9 cellular contexts compared by ENCODE assay signal in genomic region chr7:47720141-47720906, GRCh38.
DNase-seq lines count a peak whose midpoint lies in the region; ATAC-seq and TF ChIP-seq lines count a peak whose summit lies in the region.
"Had no signal": no experiment of that assay in that cellular context is flagged by ENCODE, and none has a peak within 500 bp of the region (broad histone marks: within the 10 kb centered on the region; RNA-seq: fewer than 3 reads in every experiment).

No MANE protein-coding gene starts in this region.

- DNase-seq in AG20443 (ENCODE audit: low spot score) = peak; percentile 54
- peak; percentile 63 for DNase-seq in MM.1S
- DNase-seq in iris pigment epithelial cell (ENCODE audit: low read depth) = peak; percentile 86
- no peak for DNase-seq in H4 (ENCODE audit: low spot score)
- DNase-seq in CD4-positive, alpha-beta T cell = no peak
- DNase-seq in T-helper 1 cell = no peak
- DNase-seq: NCI-H526 had no signal

- no peaks in the 10 kb centered on the region for H3K9me3 Mint-ChIP-seq in CD4-positive, alpha-beta T cell

- 0 out of 2 replicates have a peak overlapping the region, but pooled peaks have one; percentile 12 for H3K4me2 ChIP-seq in MM.1S (ENCODE audit: low read depth, low read length)

- no peak overlapping the region for H3K4me3 ChIP-seq in MM.1S (ENCODE audit: low read length)

- no peak overlapping the region for H3K27ac Mint-ChIP-seq in CD4-positive, alpha-beta T cell

- POLR2A ChIA-PET in CD4-positive, alpha-beta T cell (lab: Charles Lee) = no interaction called here

- no peaks in the 10 kb centered on the region for H3K27me3 Mint-ChIP-seq in CD4-positive, alpha-beta T cell

- ATAC-seq in GM21515 (IDR thresholded peaks at IDR 0.05; ENCODE audit: unreplicated experiment) = peak; percentile 79
- ATAC-seq in CD4-positive, alpha-beta T cell (ENCODE audit: poor library complexity) = no peak
- no peak for ATAC-seq in HG03196 (IDR thresholded peaks at IDR 0.05; ENCODE audit: unreplicated experiment)

- no peaks in the 10 kb centered on the region for H4K20me1 ChIP-seq in MM.1S (ENCODE audit: insufficient read depth, low read length)

- no peaks in the 10 kb centered on the region for H3K79me2 ChIP-seq in MM.1S (ENCODE audit: low read length)

- peaks cover 28% of the 10 kb centered on the region for H3K4me1 ChIP-seq in MM.1S (ENCODE audit: low read length)

- no peaks in the 10 kb centered on the region for H3K36me3 Mint-ChIP-seq in CD4-positive, alpha-beta T cell (ENCODE audit: low read depth)

- peaks cover 5% of the 10 kb centered on the region; the same call in 1 of the 2 replicates for H3F3A ChIP-seq in MM.1S (ENCODE audit: insufficient read depth, low read length)

- no peak for TF ChIP-seq CTCF in MM.1S (IDR thresholded peaks at IDR 0.05; ENCODE audit: low read length)
- TF ChIP-seq CTCF in CD4-positive, alpha-beta T cell (IDR thresholded peaks at IDR 0.05) = no peak

- H3K4me3 Mint-ChIP-seq in CD4-positive, alpha-beta T cell = no peak overlapping the region

- intact Hi-C loops in CD4-positive, alpha-beta T cell (cut with DNase I, micrococcal nuclease) = no loop called here

- no peaks in the 10 kb centered on the region for H3K9me3 ChIP-seq in MM.1S (replicated peaks; ENCODE audit: insufficient read depth, low read length)
- no peaks in the 10 kb centered on the region for H3K9me3 ChIP-seq in CD4-positive, alpha-beta T cell (ENCODE audit: control insufficient read depth, low read length)

- H3K27ac ChIP-seq in MM.1S (ENCODE audit: low read length) = peak overlapping the region; percentile 26; the same call in 1 of the 2 replicates
- H3K27ac ChIP-seq in CD4-positive, alpha-beta T cell (ENCODE audit: low read depth, low read length) = no peak overlapping the region

- no peaks in the 10 kb centered on the region for H3K9me2 ChIP-seq in MM.1S (replicated peaks; ENCODE audit: insufficient read depth, low read length)

- no peaks in the 10 kb centered on the region for H3K4me1 Mint-ChIP-seq in CD4-positive, alpha-beta T cell (ENCODE audit: low read depth)

- H2AFZ ChIP-seq in MM.1S (ENCODE audit: low read length) = no peak overlapping the region

- no peaks in the 10 kb centered on the region for H3K36me3 ChIP-seq in MM.1S (replicated peaks; ENCODE audit: insufficient read depth, low read length)

- no peak overlapping the region for H3K9ac ChIP-seq in MM.1S (ENCODE audit: low read length)

- no peaks in the 10 kb centered on the region for H3K27me3 ChIP-seq in MM.1S (replicated peaks; ENCODE audit: insufficient read depth, low read length)
- H3K27me3 ChIP-seq in CD4-positive, alpha-beta T cell (ENCODE audit: control insufficient read depth, insufficient read depth, low read length) = no peaks in the 10 kb centered on the region

- CTCF ChIA-PET in CD4-positive, alpha-beta T cell (lab: Charles Lee) = no interaction called here

Comparison
In these comparisons a context has a peak if more than half of its experiments do, and no peak if none do; other contexts are left out.
1. DNase-seq: peak in AG20443 (single experiment), MM.1S (single experiment) and iris pigment epithelial cell (single experiment); none in H4 (single experiment), CD4-positive, alpha-beta T cell (0 of 10) and T-helper 1 cell (0 of 5).